31 cellular contexts compared by ENCODE assay signal in genomic region chr17:65776890-65777289, GRCh38.
"Had no signal": no experiment of that assay in that cellular context is flagged by ENCODE, and none has a peak within 500 bp of the region (broad histone marks: within the 10 kb centered on the region; RNA-seq: fewer than 3 reads in every experiment).

No MANE protein-coding gene starts in this region.

- H3K4me3 ChIP-seq: esophagus muscularis mucosa, gastrocnemius medialis, heart left ventricle had no signal

- ATAC-seq: activated naive CD4-positive, alpha-beta T cell treated with anti-CD3 and anti-CD28 coated beads, Interleukin-2, amount 50 U/mL, for 72 hours; activated T-cell treated with anti-CD3 and anti-CD28 coated beads, Interleukin-2, amount 50 U/mL, for 72 hours; effector memory CD8-positive, alpha-beta T cell; foreskin keratinocyte; gastrocnemius medialis; heart left ventricle had no signal

- H3K27ac ChIP-seq: brain microvascular endothelial cell, esophagus muscularis mucosa, foreskin keratinocyte, gastrocnemius medialis, heart left ventricle had no signal

- H3K27ac Mint-ChIP-seq: activated CD4-positive, alpha-beta memory T cell treated with anti-CD3 and anti-CD28 coated beads, Interleukin-2, amount 10 ng/mL, durations not matched to agents 7 days and 5 days; activated CD4-positive, alpha-beta T cell treated with anti-CD3 and anti-CD28 coated beads, Interleukin-2, amount 10 ng/mL, durations not matched to agents 7 days and 5 days; activated naive CD4-positive, alpha-beta T cell treated with anti-CD3 and anti-CD28 coated beads, Interleukin-2, amount 10 ng/mL, durations not matched to agents 7 days and 5 days; activated naive CD8-positive, alpha-beta T cell treated with anti-CD3 and anti-CD28 coated beads, Interleukin-2, amount 10 ng/mL, durations not matched to agents 7 days and 5 days; activated T-cell treated with anti-CD3 and anti-CD28 coated beads, Interleukin-2, amount 50 U/mL, for 24 hours; activated T-cell treated with anti-CD3 and anti-CD28 coated beads, Interleukin-2, amount 50 U/mL, for 72 hours; effector memory CD8-positive, alpha-beta T cell had no signal

- H3K9me3 Mint-ChIP-seq: activated CD4-positive, alpha-beta memory T cell treated with anti-CD3 and anti-CD28 coated beads, Interleukin-2, amount 10 ng/mL, durations not matched to agents 7 days and 5 days; activated naive CD4-positive, alpha-beta T cell treated with anti-CD3 and anti-CD28 coated beads, Interleukin-2, amount 10 ng/mL, durations not matched to agents 7 days and 5 days; activated naive CD8-positive, alpha-beta T cell treated with anti-CD3 and anti-CD28 coated beads, Interleukin-2, amount 10 ng/mL, durations not matched to agents 7 days and 5 days; activated T-cell treated with anti-CD3 and anti-CD28 coated beads, Interleukin-2, amount 50 U/mL, for 24 hours; effector memory CD8-positive, alpha-beta T cell had no signal

- FAIRE-seq: astrocyte, colon had no signal

- H3K4me3 Mint-ChIP-seq: activated CD4-positive, alpha-beta memory T cell treated with anti-CD3 and anti-CD28 coated beads, Interleukin-2, amount 10 ng/mL, durations not matched to agents 7 days and 5 days; activated CD4-positive, alpha-beta T cell treated with anti-CD3 and anti-CD28 coated beads, Interleukin-2, amount 10 ng/mL, durations not matched to agents 7 days and 5 days; activated naive CD4-positive, alpha-beta T cell treated with anti-CD3 and anti-CD28 coated beads, Interleukin-2, amount 10 ng/mL, durations not matched to agents 7 days and 5 days; activated naive CD8-positive, alpha-beta T cell treated with anti-CD3 and anti-CD28 coated beads, Interleukin-2, amount 10 ng/mL, durations not matched to agents 7 days and 5 days; activated T-cell treated with anti-CD3 and anti-CD28 coated beads, Interleukin-2, amount 50 U/mL, for 24 hours; activated T-cell treated with anti-CD3 and anti-CD28 coated beads, Interleukin-2, amount 50 U/mL, for 72 hours; effector memory CD8-positive, alpha-beta T cell had no signal

- H3K27me3 ChIP-seq: brain microvascular endothelial cell, esophagus muscularis mucosa, foreskin keratinocyte, gastrocnemius medialis, heart left ventricle had no signal

- DNase-seq: activated CD4-positive, alpha-beta memory T cell treated with anti-CD3 and anti-CD28 coated beads, Interleukin-2, amount 10 ng/mL, durations not matched to agents 7 days and 5 days; activated CD4-positive, alpha-beta T cell treated with anti-CD3 and anti-CD28 coated beads for 1 hour; activated CD4-positive, alpha-beta T cell treated with anti-CD3 and anti-CD28 coated beads for 4 hours; activated CD4-positive, alpha-beta T cell treated with anti-CD3 and anti-CD28 coated beads, Interleukin-2, amount 10 ng/mL, durations not matched to agents 7 days and 5 days; activated CD4-positive, alpha-beta T cell treated with anti-CD3 and anti-CD28 coated beads, Interleukin-2, amount 50 U/mL, for 4 hours; activated CD8-positive, alpha-beta memory T cell treated with anti-CD3 and anti-CD28 coated beads, Interleukin-2, amount 50 U/mL, for 48 hours; activated gamma-delta T cell; activated naive CD4-positive, alpha-beta T cell; activated naive CD4-positive, alpha-beta T cell treated with anti-CD3 and anti-CD28 coated beads, Interleukin-2, amount 10 ng/mL, durations not matched to agents 7 days and 5 days; activated naive CD8-positive, alpha-beta T cell treated with anti-CD3 and anti-CD28 coated beads, Interleukin-2, amount 10 ng/mL, durations not matched to agents 7 days and 5 days; activated T-cell treated with anti-CD3 and anti-CD28 coated beads for 4 hours; activated T-cell treated with anti-CD3 and anti-CD28 coated beads, Interleukin-2, amount 50 U/mL, for 24 hours; activated T-cell treated with anti-CD3 and anti-CD28 coated beads, Interleukin-2, amount 50 U/mL, for 72 hours; amniotic stem cell; anterior cingulate cortex; brain microvascular endothelial cell; caudate nucleus; cortex of kidney; dermis blood vessel endothelial cell; effector CD4-positive, alpha-beta T cell; effector memory CD8-positive, alpha-beta T cell; erythroblast; foreskin keratinocyte; gastrocnemius medialis; glutamatergic neuron; heart left ventricle; T-helper 2 cell had no signal

- H3K36me3 ChIP-seq: brain microvascular endothelial cell, esophagus muscularis mucosa, gastrocnemius medialis, heart left ventricle had no signal

- H3K4me1 Mint-ChIP-seq: activated CD4-positive, alpha-beta memory T cell treated with anti-CD3 and anti-CD28 coated beads, Interleukin-2, amount 10 ng/mL, durations not matched to agents 7 days and 5 days; activated naive CD4-positive, alpha-beta T cell treated with anti-CD3 and anti-CD28 coated beads, Interleukin-2, amount 10 ng/mL, durations not matched to agents 7 days and 5 days had no signal

- H3K4me1 ChIP-seq: foreskin keratinocyte, gastrocnemius medialis had no signal

- H3K36me3 Mint-ChIP-seq: activated naive CD4-positive, alpha-beta T cell treated with anti-CD3 and anti-CD28 coated beads, Interleukin-2, amount 10 ng/mL, durations not matched to agents 7 days and 5 days; activated naive CD4-positive, alpha-beta T cell treated with anti-CD3 and anti-CD28 coated beads, Interleukin-2, amount 50 U/mL, for 72 hours; activated naive CD8-positive, alpha-beta T cell treated with anti-CD3 and anti-CD28 coated beads, Interleukin-2, amount 10 ng/mL, durations not matched to agents 7 days and 5 days had no signal

- H3K27me3 Mint-ChIP-seq: activated CD4-positive, alpha-beta T cell treated with anti-CD3 and anti-CD28 coated beads, Interleukin-2, amount 10 ng/mL, durations not matched to agents 7 days and 5 days; activated naive CD4-positive, alpha-beta T cell treated with anti-CD3 and anti-CD28 coated beads, Interleukin-2, amount 10 ng/mL, durations not matched to agents 7 days and 5 days; activated T-cell treated with anti-CD3 and anti-CD28 coated beads, Interleukin-2, amount 50 U/mL, for 24 hours had no signal

- H3K9me3 ChIP-seq: esophagus muscularis mucosa, gastrocnemius medialis had no signal
